Comparison of ENCODE assay signal across 8 cellular contexts in the genomic region with DNA sequence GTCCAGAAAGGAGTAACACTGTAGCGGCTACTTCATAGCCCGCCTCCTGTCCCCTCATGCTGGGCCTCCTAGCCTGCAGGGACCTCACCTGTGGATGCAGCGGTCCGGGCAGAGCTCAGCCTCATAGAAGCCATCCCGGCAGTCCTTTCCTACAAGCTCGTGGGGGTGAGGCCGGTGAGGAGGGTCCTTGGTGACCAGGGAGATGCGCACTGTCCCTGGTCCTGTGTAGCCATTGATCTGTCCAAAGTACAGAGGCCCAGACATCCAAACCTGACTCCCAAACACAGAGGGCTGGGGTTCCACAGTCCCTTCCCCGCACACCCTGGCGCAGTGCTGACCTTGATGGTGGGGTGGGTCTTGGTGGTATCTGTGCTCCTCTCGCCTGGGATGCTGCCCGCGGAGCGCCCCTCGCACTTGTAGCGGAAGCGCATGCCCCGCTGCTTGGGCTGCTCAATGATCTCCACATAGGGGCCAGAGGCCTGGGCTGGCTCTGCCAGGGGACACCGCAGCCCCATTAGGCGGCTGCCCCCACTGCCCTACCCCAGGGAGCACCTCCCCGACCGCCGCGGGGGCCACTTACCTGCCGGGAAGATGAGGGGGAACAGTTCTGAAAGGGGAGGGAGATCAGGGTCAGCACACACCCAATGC. TPM values are rescaled to one million over a fixed set of nuclear protein-coding genes. Genes with fewer than 3 reads are reported as not detected.
DNase-seq lines count a peak whose midpoint lies in the region; ATAC-seq and TF ChIP-seq lines count a peak whose summit lies in the region.

No MANE protein-coding gene starts in this region.

- no peak for DNase-seq in HFF-Myc (ENCODE audit: extremely low read depth, low read depth)
- no peak for DNase-seq in activated T-cell treated with anti-CD3 and anti-CD28 coated beads, Interleukin-2, amount 50 U/mL, for 72 hours
- peak in 1 of 2 donors; percentile 49 for DNase-seq in stimulated activated effector memory CD8-positive, alpha-beta T cell treated with anti-CD3 and anti-CD28 coated beads, Interleukin-12 subunit alpha, Interleukin-12 subunit beta, amount 100 ng/mL, for 72 hours (ENCODE audit: low spot score in 2 of 2)
- DNase-seq in HCEC 1CT, result no peak

- TF ChIP-seq CTCF in HFF-Myc (IDR thresholded peaks at IDR 0.05; ENCODE audit: low read depth, low read length, missing control alignments), result no peak

- H3K36me3 ChIP-seq in iPS-15b (ENCODE audit: control insufficient read depth, insufficient read depth, low read length), result peaks cover 30% of the 10 kb centered on the region

- H3K27ac Mint-ChIP-seq in activated T-cell treated with anti-CD3 and anti-CD28 coated beads, Interleukin-2, amount 50 U/mL, for 72 hours, result peak overlapping the region; percentile 83
- peak overlapping the region; percentile 87 for H3K27ac Mint-ChIP-seq in stimulated activated effector memory CD8-positive, alpha-beta T cell treated with anti-CD3 and anti-CD28 coated beads, Interleukin-12 subunit alpha, Interleukin-12 subunit beta, amount 100 ng/mL, for 72 hours

- H3K4me3 ChIP-seq in HFF-Myc (replicated peaks; ENCODE audit: low read depth, low read length) (peak overlapping the region; percentile 67), iPS-15b (ENCODE audit: low read depth, low read length) (peak overlapping the region; percentile 93)

- no peaks in the 10 kb centered on the region for H3K9me3 Mint-ChIP-seq in activated T-cell treated with anti-CD3 and anti-CD28 coated beads, Interleukin-2, amount 50 U/mL, for 72 hours
- no peaks in the 10 kb centered on the region for H3K9me3 Mint-ChIP-seq in stimulated activated effector memory CD8-positive, alpha-beta T cell treated with anti-CD3 and anti-CD28 coated beads, Interleukin-12 subunit alpha, Interleukin-12 subunit beta, amount 100 ng/mL, for 72 hours

- peaks cover 50% of the 10 kb centered on the region for H3K4me1 Mint-ChIP-seq in activated T-cell treated with anti-CD3 and anti-CD28 coated beads, Interleukin-2, amount 50 U/mL, for 72 hours (ENCODE audit: low read depth)
- H3K4me1 Mint-ChIP-seq in stimulated activated effector memory CD8-positive, alpha-beta T cell treated with anti-CD3 and anti-CD28 coated beads, Interleukin-12 subunit alpha, Interleukin-12 subunit beta, amount 100 ng/mL, for 72 hours, result peaks cover 40% of the 10 kb centered on the region

- H3K36me3 Mint-ChIP-seq in activated T-cell treated with anti-CD3 and anti-CD28 coated beads, Interleukin-2, amount 50 U/mL, for 72 hours (ENCODE audit: insufficient read depth in 2 of 2), result peaks cover 21 to 28% of the 10 kb centered on the region in 2 donors
- peaks cover 66% of the 10 kb centered on the region for H3K36me3 Mint-ChIP-seq in stimulated activated effector memory CD8-positive, alpha-beta T cell treated with anti-CD3 and anti-CD28 coated beads, Interleukin-12 subunit alpha, Interleukin-12 subunit beta, amount 100 ng/mL, for 72 hours

- H3K27me3 Mint-ChIP-seq in activated T-cell treated with anti-CD3 and anti-CD28 coated beads, Interleukin-2, amount 50 U/mL, for 72 hours (ENCODE audit: low read depth), result no peaks in the 10 kb centered on the region

- H3K4me1 ChIP-seq in iPS-15b (ENCODE audit: control insufficient read depth, insufficient read depth, low read length), result no peaks in the 10 kb centered on the region

- peak overlapping the region; percentile 81 for H3K9ac ChIP-seq in iPS-15b (ENCODE audit: low read depth, low read length)

- no peaks in the 10 kb centered on the region for H3K9me3 ChIP-seq in iPS-15b (ENCODE audit: control insufficient read depth, insufficient read depth, low read length)

- no peak for ATAC-seq in activated T-cell treated with anti-CD3 and anti-CD28 coated beads, Interleukin-2, amount 50 U/mL, for 72 hours (replicated peaks in 1 of 2)
- ATAC-seq in stimulated activated effector memory CD8-positive, alpha-beta T cell treated with anti-CD3 and anti-CD28 coated beads, Interleukin-12 subunit alpha, Interleukin-12 subunit beta, amount 100 ng/mL, for 72 hours, result no peak
- no peak for ATAC-seq in GM18511 (IDR thresholded peaks at IDR 0.05; ENCODE audit: unreplicated experiment)
- no peak for ATAC-seq in GM18498 (IDR thresholded peaks at IDR 0.05; ENCODE audit: unreplicated experiment)
- no peak for ATAC-seq in HG03095 (IDR thresholded peaks at IDR 0.05; ENCODE audit: unreplicated experiment)

- H3K27me3 ChIP-seq in iPS-15b (ENCODE audit: control insufficient read depth, insufficient read depth, low read length), result no peaks in the 10 kb centered on the region

- peak overlapping the region; percentile 80 to 88 for H3K4me3 Mint-ChIP-seq in activated T-cell treated with anti-CD3 and anti-CD28 coated beads, Interleukin-2, amount 50 U/mL, for 72 hours
- H3K4me3 Mint-ChIP-seq in stimulated activated effector memory CD8-positive, alpha-beta T cell treated with anti-CD3 and anti-CD28 coated beads, Interleukin-12 subunit alpha, Interleukin-12 subunit beta, amount 100 ng/mL, for 72 hours, result peak overlapping the region; percentile 83

RNA-seq across cellular contexts. Expression of a gene that starts 1.0 kb away (rescaled TPM):
- 100 to 1,000 TPM; 116 to 121 TPM for total RNA-seq in activated T-cell treated with anti-CD3 and anti-CD28 coated beads, Interleukin-2, amount 50 U/mL, for 72 hours

RNA-seq across cellular contexts. Expression of a gene that starts 23.8 kb away (rescaled TPM):
- total RNA-seq in activated T-cell treated with anti-CD3 and anti-CD28 coated beads, Interleukin-2, amount 50 U/mL, for 72 hours, result 100 to 1,000 TPM; 132 to 137 TPM

RNA-seq across cellular contexts. Expression of a gene that starts 46.1 kb away (rescaled TPM):
- total RNA-seq in activated T-cell treated with anti-CD3 and anti-CD28 coated beads, Interleukin-2, amount 50 U/mL, for 72 hours, result 10 to 100 TPM; 45.9 TPM

RNA-seq across cellular contexts. Expression of a gene that starts 47.7 kb away (rescaled TPM):
- 10 to 100 TPM; 57.3 to 70.1 TPM for total RNA-seq in activated T-cell treated with anti-CD3 and anti-CD28 coated beads, Interleukin-2, amount 50 U/mL, for 72 hours

RNA-seq across cellular contexts. Expression of a gene that starts 50.3 kb away (rescaled TPM):
- 100 to 1,000 TPM in 1 of 2 donors, 10 to 100 TPM in 1; 86.4 to 105 TPM for total RNA-seq in activated T-cell treated with anti-CD3 and anti-CD28 coated beads, Interleukin-2, amount 50 U/mL, for 72 hours
